Comparison of ENCODE assay signal across 39 cellular contexts in the genomic region with DNA sequence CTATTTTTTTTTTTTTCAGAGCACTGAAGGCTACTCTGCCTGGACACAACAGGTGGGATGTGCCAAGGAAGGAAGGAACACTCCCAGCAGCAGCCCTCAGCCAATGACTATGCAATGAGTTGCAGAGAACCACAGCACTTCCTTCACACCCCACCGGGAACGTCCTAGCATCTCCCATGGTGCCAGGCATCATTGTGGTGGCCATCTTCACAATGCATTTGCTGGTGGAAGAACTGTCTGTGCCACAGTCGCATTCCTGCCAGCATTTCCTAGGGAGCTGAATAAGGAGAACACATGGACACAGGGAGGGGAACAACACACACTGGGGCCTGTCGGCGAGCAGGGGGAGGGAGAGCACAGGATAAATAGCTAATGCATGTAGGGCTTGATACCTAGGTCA.
"Had no signal": no experiment of that assay in that cellular context is flagged by ENCODE, and none has a peak within 500 bp of the region (broad histone marks: within the 10 kb centered on the region; RNA-seq: fewer than 3 reads in every experiment).

No MANE protein-coding gene starts in this region.

- H3K4me1 ChIP-seq: adrenal gland, body of pancreas, breast epithelium had no signal

- H3K4me3 Mint-ChIP-seq: activated CD4-positive, alpha-beta memory T cell treated with anti-CD3 and anti-CD28 coated beads, Interleukin-2, amount 10 ng/mL, durations not matched to agents 7 days and 5 days; activated CD4-positive, alpha-beta T cell treated with anti-CD3 and anti-CD28 coated beads for 36 hours; activated CD4-positive, alpha-beta T cell treated with anti-CD3 and anti-CD28 coated beads, Interleukin-2, amount 10 ng/mL, durations not matched to agents 7 days and 5 days; activated CD8-positive, alpha-beta memory T cell treated with anti-CD3 and anti-CD28 coated beads, Interleukin-2, amount 10 ng/mL, durations not matched to agents 7 days and 5 days; activated CD8-positive, alpha-beta T cell treated with anti-CD3 and anti-CD28 coated beads, Interleukin-2, amount 10 ng/mL, durations not matched to agents 7 days and 5 days; activated naive CD4-positive, alpha-beta T cell treated with anti-CD3 and anti-CD28 coated beads, Interleukin-2, amount 10 ng/mL, durations not matched to agents 7 days and 5 days; activated naive CD4-positive, alpha-beta T cell treated with anti-CD3 and anti-CD28 coated beads, Interleukin-2, amount 50 U/mL, for 24 hours; activated naive CD8-positive, alpha-beta T cell; activated T-cell treated with anti-CD3 and anti-CD28 coated beads, Interleukin-2, amount 50 U/mL, for 24 hours; central memory CD8-positive, alpha-beta T cell; T-helper 1 cell treated with Interleukin-12 subunit alpha and Interleukin-12 subunit beta and Interleukin-4 antibody, amounts not matched to agents 30 μg/mL and 1 μg/mL, for 36 hours; T-helper 2 cell treated with Interferon-gamma antibody and Interleukin-4, amounts not matched to agents 5 μg/mL and 100 μg/mL, for 36 hours; WTC11 had no signal

- DNase-seq: activated CD4-positive, alpha-beta memory T cell treated with anti-CD3 and anti-CD28 coated beads, Interleukin-2, amount 10 ng/mL, durations not matched to agents 7 days and 5 days; activated CD4-positive, alpha-beta T cell treated with anti-CD3 and anti-CD28 coated beads for 1 hour; activated CD4-positive, alpha-beta T cell treated with anti-CD3 and anti-CD28 coated beads for 36 hours; activated CD4-positive, alpha-beta T cell treated with anti-CD3 and anti-CD28 coated beads for 48 hours; activated CD4-positive, alpha-beta T cell treated with anti-CD3 and anti-CD28 coated beads, Interleukin-2, amount 10 ng/mL, durations not matched to agents 7 days and 5 days; activated CD4-positive, alpha-beta T cell treated with anti-CD3 and anti-CD28 coated beads, Interleukin-2, amount 50 U/mL, for 48 hours; activated CD4-positive, CD25-positive, alpha-beta regulatory T cell; activated CD8-positive, alpha-beta memory T cell treated with anti-CD3 and anti-CD28 coated beads for 24 hours; activated CD8-positive, alpha-beta memory T cell treated with anti-CD3 and anti-CD28 coated beads, Interleukin-2, amount 10 ng/mL, durations not matched to agents 7 days and 5 days; activated CD8-positive, alpha-beta memory T cell treated with anti-CD3 and anti-CD28 coated beads, Interleukin-2, amount 50 U/mL, for 48 hours; activated CD8-positive, alpha-beta T cell treated with anti-CD3 and anti-CD28 coated beads, Interleukin-2, amount 10 ng/mL, durations not matched to agents 7 days and 5 days; activated effector memory CD4-positive, alpha-beta T cell treated with Interleukin-2 at 50 U/mL for 16 hours; activated gamma-delta T cell; activated naive CD4-positive, alpha-beta T cell treated with anti-CD3 and anti-CD28 coated beads, Interleukin-2, amount 10 ng/mL, durations not matched to agents 7 days and 5 days; activated naive CD4-positive, alpha-beta T cell treated with Interleukin-2 at 50 U/mL for 16 hours; activated T-cell treated with anti-CD3 and anti-CD28 coated beads, Interleukin-2, amount 50 U/mL, for 24 hours; activated T-cell treated with anti-CD3 and anti-CD28 coated beads, Interleukin-2, amount 50 U/mL, for 48 hours; adrenal gland; amniotic stem cell; aorta; body of pancreas; brain microvascular endothelial cell; caudate nucleus; cerebellar nuclear complex; T-helper 1 cell; T-helper 2 cell; T-helper 9 cell; WERI-Rb-1 had no signal

- H3K27me3 ChIP-seq: body of pancreas, brain microvascular endothelial cell, cardiac muscle cell had no signal

- H3K36me3 Mint-ChIP-seq: activated CD8-positive, alpha-beta memory T cell treated with anti-CD3 and anti-CD28 coated beads, Interleukin-2, amount 10 ng/mL, durations not matched to agents 7 days and 5 days; activated naive CD4-positive, alpha-beta T cell treated with anti-CD3 and anti-CD28 coated beads, Interleukin-2, amount 10 ng/mL, durations not matched to agents 7 days and 5 days; activated naive CD4-positive, alpha-beta T cell treated with anti-CD3 and anti-CD28 coated beads, Interleukin-2, amount 50 U/mL, for 24 hours; activated naive CD8-positive, alpha-beta T cell had no signal

- H3K27me3 Mint-ChIP-seq: activated CD4-positive, alpha-beta memory T cell treated with anti-CD3 and anti-CD28 coated beads, Interleukin-2, amount 10 ng/mL, durations not matched to agents 7 days and 5 days; activated CD4-positive, alpha-beta T cell treated with anti-CD3 and anti-CD28 coated beads, Interleukin-2, amount 10 ng/mL, durations not matched to agents 7 days and 5 days; activated CD8-positive, alpha-beta memory T cell treated with anti-CD3 and anti-CD28 coated beads, Interleukin-2, amount 10 ng/mL, durations not matched to agents 7 days and 5 days; activated naive CD4-positive, alpha-beta T cell treated with anti-CD3 and anti-CD28 coated beads, Interleukin-2, amount 10 ng/mL, durations not matched to agents 7 days and 5 days; activated naive CD4-positive, alpha-beta T cell treated with anti-CD3 and anti-CD28 coated beads, Interleukin-2, amount 50 U/mL, for 24 hours had no signal

- H3K36me3 ChIP-seq: adrenal gland, brain microvascular endothelial cell, breast epithelium, cardiac muscle cell, WERI-Rb-1 had no signal

- H3K4me3 ChIP-seq: adrenal gland, body of pancreas, breast epithelium, cardiac muscle cell had no signal

- H3K4me1 Mint-ChIP-seq: activated CD4-positive, alpha-beta memory T cell treated with anti-CD3 and anti-CD28 coated beads, Interleukin-2, amount 10 ng/mL, durations not matched to agents 7 days and 5 days; activated CD4-positive, alpha-beta T cell treated with anti-CD3 and anti-CD28 coated beads for 36 hours; activated CD4-positive, alpha-beta T cell treated with anti-CD3 and anti-CD28 coated beads, Interleukin-2, amount 10 ng/mL, durations not matched to agents 7 days and 5 days; activated CD8-positive, alpha-beta memory T cell treated with anti-CD3 and anti-CD28 coated beads, Interleukin-2, amount 10 ng/mL, durations not matched to agents 7 days and 5 days; activated naive CD4-positive, alpha-beta T cell treated with anti-CD3 and anti-CD28 coated beads, Interleukin-2, amount 10 ng/mL, durations not matched to agents 7 days and 5 days; activated naive CD4-positive, alpha-beta T cell treated with anti-CD3 and anti-CD28 coated beads, Interleukin-2, amount 50 U/mL, for 24 hours; central memory CD8-positive, alpha-beta T cell; WTC11 had no signal

- H3K27ac Mint-ChIP-seq: activated CD4-positive, alpha-beta memory T cell treated with anti-CD3 and anti-CD28 coated beads, Interleukin-2, amount 10 ng/mL, durations not matched to agents 7 days and 5 days; activated CD4-positive, alpha-beta T cell treated with anti-CD3 and anti-CD28 coated beads for 36 hours; activated CD4-positive, alpha-beta T cell treated with anti-CD3 and anti-CD28 coated beads, Interleukin-2, amount 10 ng/mL, durations not matched to agents 7 days and 5 days; activated CD8-positive, alpha-beta memory T cell treated with anti-CD3 and anti-CD28 coated beads, Interleukin-2, amount 10 ng/mL, durations not matched to agents 7 days and 5 days; activated CD8-positive, alpha-beta T cell treated with anti-CD3 and anti-CD28 coated beads, Interleukin-2, amount 10 ng/mL, durations not matched to agents 7 days and 5 days; activated naive CD4-positive, alpha-beta T cell treated with anti-CD3 and anti-CD28 coated beads, Interleukin-2, amount 10 ng/mL, durations not matched to agents 7 days and 5 days; activated naive CD4-positive, alpha-beta T cell treated with anti-CD3 and anti-CD28 coated beads, Interleukin-2, amount 50 U/mL, for 24 hours; activated naive CD8-positive, alpha-beta T cell; activated T-cell treated with anti-CD3 and anti-CD28 coated beads, Interleukin-2, amount 50 U/mL, for 24 hours; activated T-helper 2 cell treated with anti-CD3 and anti-CD28 coated beads, Interferon-gamma antibody, Interleukin-2, Interleukin-4, amounts not matched to agents 10 μg/mL and 5 μg/mL and 100 μg/mL, durations not matched to agents 14 hours and 24 hours and 36 hours; T-helper 1 cell treated with Interleukin-12 subunit alpha and Interleukin-12 subunit beta and Interleukin-4 antibody, amounts not matched to agents 30 μg/mL and 1 μg/mL, for 36 hours; T-helper 2 cell treated with Interferon-gamma antibody and Interleukin-4, amounts not matched to agents 5 μg/mL and 100 μg/mL, for 36 hours; WTC11 had no signal

- H3K9me3 ChIP-seq: adrenal gland, body of pancreas had no signal

- H3K27ac ChIP-seq: adrenal gland, body of pancreas, brain microvascular endothelial cell, breast epithelium, cardiac muscle cell, WERI-Rb-1 had no signal

- FAIRE-seq: astrocyte, TTC549 had no signal

- H3K9me3 Mint-ChIP-seq: activated naive CD4-positive, alpha-beta T cell treated with anti-CD3 and anti-CD28 coated beads, Interleukin-2, amount 50 U/mL, for 24 hours had no signal
